1 cellular context compared by ENCODE assay signal in genomic region chr1:2194898-2195673, GRCh38.
TF ChIP-seq lines count a peak whose summit lies in the region.

No MANE protein-coding gene starts in this region.

TF ChIP-seq in HepG2, 621 proteins besides CTCF, POLR2A, EP300 and RAD21 (continued from another document):
- TF ChIP-seq PAXIP1 (CRISPR knock-in tag; conservative IDR thresholded peaks at IDR 0.05) (peak; percentile 81), ARNT2 (CRISPR knock-in tag; IDR thresholded peaks at IDR 0.05; ENCODE audit: low read depth) (peak; percentile 64), ZNF280D (CRISPR knock-in tag; IDR thresholded peaks at IDR 0.05) (no peak), ZFX (CRISPR knock-in tag; IDR thresholded peaks at IDR 0.05; ENCODE audit: low read depth) (peak; percentile 85), MTF1 (CRISPR knock-in tag; IDR thresholded peaks at IDR 0.05) (0 out of 2 replicates have a peak, but pooled peaks have one; percentile 12), KDM2A (CRISPR knock-in tag; IDR thresholded peaks at IDR 0.05; ENCODE audit: borderline replicate concordance, low read depth) (peak; percentile 85), HHEX (CRISPR knock-in tag; IDR thresholded peaks at IDR 0.05) (no peak), HNRNPL (IDR thresholded peaks at IDR 0.05; ENCODE audit: low read depth, low read length) (peak; percentile 100), MIXL1 (CRISPR knock-in tag; IDR thresholded peaks at IDR 0.05) (no peak), ZZZ3 (CRISPR knock-in tag; IDR thresholded peaks at IDR 0.05; ENCODE audit: borderline replicate concordance) (no peak), YEATS4 (CRISPR knock-in tag; IDR thresholded peaks at IDR 0.05; ENCODE audit: borderline replicate concordance) (peak; percentile 60; the same call in 1 of the 2 replicates), PCBP1 (IDR thresholded peaks at IDR 0.05; ENCODE audit: borderline replicate concordance, low read depth, low read length) (peak; percentile 91), MTA1 (CRISPR knock-in tag; IDR thresholded peaks at IDR 0.05; ENCODE audit: borderline replicate concordance) (peak; percentile 83; the same call in 1 of the 2 replicates), FOXC1 (CRISPR knock-in tag; IDR thresholded peaks at IDR 0.05; ENCODE audit: borderline replicate concordance) (peak; percentile 92; the same call in 1 of the 2 replicates)
- TF ChIP-seq, protein P1, sequence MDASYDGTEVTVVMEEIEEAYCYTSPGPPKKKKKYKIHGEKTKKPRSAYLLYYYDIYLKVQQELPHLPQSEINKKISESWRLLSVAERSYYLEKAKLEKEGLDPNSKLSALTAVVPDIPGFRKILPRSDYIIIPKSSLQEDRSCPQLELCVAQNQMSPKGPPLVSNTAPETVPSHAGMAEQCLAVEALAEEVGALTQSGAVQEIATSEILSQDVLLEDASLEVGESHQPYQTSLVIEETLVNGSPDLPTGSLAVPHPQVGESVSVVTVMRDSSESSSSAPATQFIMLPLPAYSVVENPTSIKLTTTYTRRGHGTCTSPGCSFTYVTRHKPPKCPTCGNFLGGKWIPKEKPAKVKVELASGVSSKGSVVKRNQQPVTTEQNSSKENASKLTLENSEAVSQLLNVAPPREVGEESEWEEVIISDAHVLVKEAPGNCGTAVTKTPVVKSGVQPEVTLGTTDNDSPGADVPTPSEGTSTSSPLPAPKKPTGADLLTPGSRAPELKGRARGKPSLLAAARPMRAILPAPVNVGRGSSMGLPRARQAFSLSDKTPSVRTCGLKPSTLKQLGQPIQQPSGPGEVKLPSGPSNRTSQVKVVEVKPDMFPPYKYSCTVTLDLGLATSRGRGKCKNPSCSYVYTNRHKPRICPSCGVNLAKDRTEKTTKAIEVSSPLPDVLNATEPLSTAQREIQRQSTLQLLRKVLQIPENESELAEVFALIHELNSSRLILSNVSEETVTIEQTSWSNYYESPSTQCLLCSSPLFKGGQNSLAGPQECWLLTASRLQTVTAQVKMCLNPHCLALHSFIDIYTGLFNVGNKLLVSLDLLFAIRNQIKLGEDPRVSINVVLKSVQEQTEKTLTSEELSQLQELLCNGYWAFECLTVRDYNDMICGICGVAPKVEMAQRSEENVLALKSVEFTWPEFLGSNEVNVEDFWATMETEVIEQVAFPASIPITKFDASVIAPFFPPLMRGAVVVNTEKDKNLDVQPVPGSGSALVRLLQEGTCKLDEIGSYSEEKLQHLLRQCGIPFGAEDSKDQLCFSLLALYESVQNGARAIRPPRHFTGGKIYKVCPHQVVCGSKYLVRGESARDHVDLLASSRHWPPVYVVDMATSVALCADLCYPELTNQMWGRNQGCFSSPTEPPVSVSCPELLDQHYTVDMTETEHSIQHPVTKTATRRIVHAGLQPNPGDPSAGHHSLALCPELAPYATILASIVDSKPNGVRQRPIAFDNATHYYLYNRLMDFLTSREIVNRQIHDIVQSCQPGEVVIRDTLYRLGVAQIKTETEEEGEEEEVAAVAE (CRISPR knock-in tag; IDR thresholded peaks at IDR 0.05; ENCODE audit: borderline replicate concordance) = peak; percentile 50; the same call in 1 of the 2 replicates
- TF ChIP-seq, protein P2, sequence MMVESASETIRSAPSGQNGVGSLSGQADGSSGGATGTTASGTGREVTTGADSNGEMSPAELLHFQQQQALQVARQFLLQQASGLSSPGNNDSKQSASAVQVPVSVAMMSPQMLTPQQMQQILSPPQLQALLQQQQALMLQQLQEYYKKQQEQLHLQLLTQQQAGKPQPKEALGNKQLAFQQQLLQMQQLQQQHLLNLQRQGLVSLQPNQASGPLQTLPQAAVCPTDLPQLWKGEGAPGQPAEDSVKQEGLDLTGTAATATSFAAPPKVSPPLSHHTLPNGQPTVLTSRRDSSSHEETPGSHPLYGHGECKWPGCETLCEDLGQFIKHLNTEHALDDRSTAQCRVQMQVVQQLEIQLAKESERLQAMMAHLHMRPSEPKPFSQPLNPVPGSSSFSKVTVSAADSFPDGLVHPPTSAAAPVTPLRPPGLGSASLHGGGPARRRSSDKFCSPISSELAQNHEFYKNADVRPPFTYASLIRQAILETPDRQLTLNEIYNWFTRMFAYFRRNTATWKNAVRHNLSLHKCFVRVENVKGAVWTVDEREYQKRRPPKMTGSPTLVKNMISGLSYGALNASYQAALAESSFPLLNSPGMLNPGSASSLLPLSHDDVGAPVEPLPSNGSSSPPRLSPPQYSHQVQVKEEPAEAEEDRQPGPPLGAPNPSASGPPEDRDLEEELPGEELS (CRISPR knock-in tag; IDR thresholded peaks at IDR 0.05) = peak; percentile 29
- TF ChIP-seq, protein P3, sequence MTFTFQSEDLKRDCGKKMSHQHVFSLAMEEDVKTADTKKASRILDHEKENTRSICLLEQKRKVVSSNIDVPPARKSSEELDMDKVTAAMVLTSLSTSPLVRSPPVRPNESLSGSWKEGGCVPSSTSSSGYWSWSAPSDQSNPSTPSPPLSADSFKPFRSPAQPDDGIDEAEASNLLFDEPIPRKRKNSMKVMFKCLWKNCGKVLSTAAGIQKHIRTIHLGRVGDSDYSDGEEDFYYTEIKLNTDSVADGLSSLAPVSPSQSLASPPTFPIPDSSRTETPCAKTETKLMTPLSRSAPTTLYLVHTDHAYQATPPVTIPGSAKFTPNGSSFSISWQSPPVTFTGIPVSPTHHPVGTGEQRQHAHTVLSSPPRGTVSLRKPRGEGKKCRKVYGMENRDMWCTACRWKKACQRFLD (CRISPR knock-in tag; IDR thresholded peaks at IDR 0.05; ENCODE audit: borderline replicate concordance) = peak; percentile 70; the same call in 1 of the 2 replicates
